ENCODE assay signal across 15 cellular contexts in genomic region chr2:207338220-207338607, GRCh38.
DNase-seq lines count a peak whose midpoint lies in the region; ATAC-seq, FAIRE-seq and TF ChIP-seq lines count a peak whose summit lies in the region.
"Had no signal": no experiment of that assay in that cellular context is flagged by ENCODE, and none has a peak within 500 bp of the region (broad histone marks: within the 10 kb centered on the region; RNA-seq: fewer than 3 reads in every experiment).

No MANE protein-coding gene starts in this region.

- H3K18ac ChIP-seq in mesenchymal stem cell (ENCODE audit: low read depth in 1 of 2, low read length in 2 of 2), result peak overlapping the region; percentile 50 to 54

- H3K27me3 Mint-ChIP-seq in activated CD4-positive, alpha-beta T cell treated with anti-CD3 and anti-CD28 coated beads, Interleukin-2, amount 10 ng/mL, durations not matched to agents 24 days and 14 days, result no peaks in the 10 kb centered on the region
- no peaks in the 10 kb centered on the region for H3K27me3 Mint-ChIP-seq in activated T-helper 17 cell treated with anti-CD3 and anti-CD28 coated beads, Interleukin-2, amount 50 U/mL, for 72 hours

- 83% methylated on average over 1 of the region's 3 CpGs for WGBS in mesenchymal stem cell

- peaks cover 49% of the 10 kb centered on the region for H3K4me1 Mint-ChIP-seq in activated CD4-positive, alpha-beta T cell treated with anti-CD3 and anti-CD28 coated beads, Interleukin-2, amount 10 ng/mL, durations not matched to agents 24 days and 14 days
- H3K4me1 Mint-ChIP-seq in activated T-helper 17 cell treated with anti-CD3 and anti-CD28 coated beads, Interleukin-2, amount 50 U/mL, for 72 hours, result peaks cover 36% of the 10 kb centered on the region

- H3K27me3 ChIP-seq in mesenchymal stem cell (ENCODE audit: control insufficient read depth in 1 of 2, insufficient read depth in 1 of 2, low read length in 2 of 2), result no peaks in the 10 kb centered on the region
- H3K27me3 ChIP-seq: Peyer's patch had no signal

- peaks cover 6% of the 10 kb centered on the region for H3K4me1 ChIP-seq in mesenchymal stem cell (ENCODE audit: control insufficient read depth, insufficient read depth, low read depth, low read length)
- H3K4me1 ChIP-seq: Caco-2, Peyer's patch had no signal

- no peaks in the 10 kb centered on the region for H3K36me3 ChIP-seq in mesenchymal stem cell (ENCODE audit: control insufficient read depth in 1 of 2, insufficient read depth in 2 of 2, low read depth in 1 of 2, low read length in 2 of 2)
- H3K36me3 ChIP-seq: Peyer's patch had no signal

- no peaks in the 10 kb centered on the region for H3K9me3 Mint-ChIP-seq in activated CD4-positive, alpha-beta T cell treated with anti-CD3 and anti-CD28 coated beads, Interleukin-2, amount 10 ng/mL, durations not matched to agents 24 days and 14 days
- H3K9me3 Mint-ChIP-seq in activated T-helper 17 cell treated with anti-CD3 and anti-CD28 coated beads, Interleukin-2, amount 50 U/mL, for 72 hours, result no peaks in the 10 kb centered on the region

- H3K23ac ChIP-seq in mesenchymal stem cell (ENCODE audit: low read length in 2 of 2), result no peak overlapping the region

- H3K4me2 ChIP-seq in mesenchymal stem cell (ENCODE audit: low read length, poor library complexity, severe bottlenecking), result no peak overlapping the region

- peak overlapping the region in 1 of 2 experiments; percentile 75 for H3K4ac ChIP-seq in mesenchymal stem cell (ENCODE audit: low read depth in 1 of 2, low read length in 2 of 2)

- no peak for TF ChIP-seq POLR2A in H54 (IDR thresholded peaks at IDR 0.05; ENCODE audit: low read depth, low read length)

- no peak overlapping the region for H2BK5ac ChIP-seq in mesenchymal stem cell (ENCODE audit: low read depth, low read length, poor library complexity, severe bottlenecking)

- H3K9me3 ChIP-seq in mesenchymal stem cell (ENCODE audit: control insufficient read depth, low read length), result no peaks in the 10 kb centered on the region
- H3K9me3 ChIP-seq: Caco-2, Peyer's patch had no signal

- H4K8ac ChIP-seq in mesenchymal stem cell (ENCODE audit: low read length), result peak overlapping the region; percentile 8

- no peak overlapping the region for H4K91ac ChIP-seq in mesenchymal stem cell (ENCODE audit: low read length)

- H3K9ac ChIP-seq in mesenchymal stem cell (ENCODE audit: low read length), result no peak overlapping the region
- H3K9ac ChIP-seq: KMS-11 had no signal

- H3K36me3 Mint-ChIP-seq in activated CD4-positive, alpha-beta T cell treated with anti-CD3 and anti-CD28 coated beads, Interleukin-2, amount 10 ng/mL, durations not matched to agents 24 days and 14 days (ENCODE audit: low read depth), result no peaks in the 10 kb centered on the region
- no peaks in the 10 kb centered on the region for H3K36me3 Mint-ChIP-seq in activated T-helper 17 cell treated with anti-CD3 and anti-CD28 coated beads, Interleukin-2, amount 50 U/mL, for 72 hours (ENCODE audit: low read depth)

- no peak overlapping the region for H3K14ac ChIP-seq in mesenchymal stem cell (ENCODE audit: low read length in 2 of 2)

- H2AK5ac ChIP-seq in mesenchymal stem cell (ENCODE audit: low read length, severe bottlenecking), result no peak overlapping the region

- H2AFZ ChIP-seq in mesenchymal stem cell (ENCODE audit: low read depth, low read length), result no peak overlapping the region

- H3K27ac ChIP-seq in mesenchymal stem cell (ENCODE audit: low read length, poor library complexity, severe bottlenecking), result no peak overlapping the region
- H3K27ac ChIP-seq: KMS-11, Peyer's patch had no signal

- peak; percentile 52 for DNase-seq in activated CD4-positive, alpha-beta T cell treated with anti-CD3 and anti-CD28 coated beads, Interleukin-2, amount 10 ng/mL, durations not matched to agents 24 days and 14 days
- DNase-seq in activated CD4-positive, alpha-beta T cell treated with anti-CD3 and anti-CD28 coated beads, Interleukin-2, amount 50 U/mL, for 4 hours, result no peak
- peak; percentile 30 for DNase-seq in H54 (ENCODE audit: insufficient read length, low spot score)
- no peak for DNase-seq in mesenchymal stem cell
- no peak for DNase-seq in SKM-1 treated with dmso at 0.1 percent for 144 hours (lab: John Stamatoyannopoulos, UW; ENCODE audit: unreplicated experiment)
- no peak for DNase-seq in MV-4-11 (lab: John Stamatoyannopoulos, UW)
- no peak for DNase-seq in SW 1271 (lab: John Stamatoyannopoulos, UW)
- DNase-seq: Caco-2, H7, NCI-H1694 treated with DMSO at 0.1 percent for 48 hours, NCI-H748 treated with DMSO at 0.1 percent for 48 hours, occipital lobe, Peyer's patch had no signal

- intact Hi-C loops in activated CD4-positive, alpha-beta T cell treated with anti-CD3 and anti-CD28 coated beads, Interleukin-2, amount 10 ng/mL, durations not matched to agents 24 days and 14 days (cut with micrococcal nuclease), result loop anchor here (10.0 kb wide), 1 partner anchor 287 kb away; the partner anchor contains the start of gene METTL21A

- H3K79me1 ChIP-seq in mesenchymal stem cell (replicated peaks; ENCODE audit: low read length, poor library complexity, severe bottlenecking), result no peaks in the 10 kb centered on the region

- H3K27ac Mint-ChIP-seq in activated CD4-positive, alpha-beta T cell treated with anti-CD3 and anti-CD28 coated beads, Interleukin-2, amount 10 ng/mL, durations not matched to agents 24 days and 14 days, result peak overlapping the region; percentile 58
- H3K27ac Mint-ChIP-seq in activated T-helper 17 cell treated with anti-CD3 and anti-CD28 coated beads, Interleukin-2, amount 50 U/mL, for 72 hours, result peak overlapping the region; percentile 77

- H3K4me3 ChIP-seq in mesenchymal stem cell (ENCODE audit: insufficient read depth in 1 of 2, low read depth in 1 of 2, low read length in 2 of 2), result no peak overlapping the region
- H3K4me3 ChIP-seq: Peyer's patch had no signal

- no peak for FAIRE-seq in H54 (lab: Jason Lieb, UNC)

- H3K4me3 Mint-ChIP-seq in activated CD4-positive, alpha-beta T cell treated with anti-CD3 and anti-CD28 coated beads, Interleukin-2, amount 10 ng/mL, durations not matched to agents 24 days and 14 days, result peak overlapping the region; percentile 30
- peak overlapping the region; percentile 75 for H3K4me3 Mint-ChIP-seq in activated T-helper 17 cell treated with anti-CD3 and anti-CD28 coated beads, Interleukin-2, amount 50 U/mL, for 72 hours

- ATAC-seq in activated T-helper 17 cell treated with anti-CD3 and anti-CD28 coated beads, Interleukin-2, amount 50 U/mL, for 72 hours (replicated peaks), result peak; percentile 22

- peak overlapping the region; percentile 69 for H2BK120ac ChIP-seq in mesenchymal stem cell (ENCODE audit: low read depth, low read length)

- peak overlapping the region; percentile 73 for H2BK15ac ChIP-seq in mesenchymal stem cell (ENCODE audit: low read depth, poor library complexity, severe bottlenecking)

- H2BK12ac ChIP-seq in mesenchymal stem cell (ENCODE audit: low read length in 2 of 2), result peak overlapping the region; percentile 12 to 59

Comparison
In these comparisons a context has a peak if more than half of its experiments do, and no peak if none do; other contexts are left out.
1. DNase-seq: peak in activated CD4-positive, alpha-beta T cell treated with anti-CD3 and anti-CD28 coated beads, Interleukin-2, amount 10 ng/mL, durations not matched to agents 24 days and 14 days (single experiment) and H54 (single experiment); none in activated CD4-positive, alpha-beta T cell treated with anti-CD3 and anti-CD28 coated beads, Interleukin-2, amount 50 U/mL, for 4 hours (0 of 2), mesenchymal stem cell (single experiment), SKM-1 treated with dmso at 0.1 percent for 144 hours (single experiment), MV-4-11 (single experiment) and SW 1271 (0 of 2).